In the genomic region with DNA sequence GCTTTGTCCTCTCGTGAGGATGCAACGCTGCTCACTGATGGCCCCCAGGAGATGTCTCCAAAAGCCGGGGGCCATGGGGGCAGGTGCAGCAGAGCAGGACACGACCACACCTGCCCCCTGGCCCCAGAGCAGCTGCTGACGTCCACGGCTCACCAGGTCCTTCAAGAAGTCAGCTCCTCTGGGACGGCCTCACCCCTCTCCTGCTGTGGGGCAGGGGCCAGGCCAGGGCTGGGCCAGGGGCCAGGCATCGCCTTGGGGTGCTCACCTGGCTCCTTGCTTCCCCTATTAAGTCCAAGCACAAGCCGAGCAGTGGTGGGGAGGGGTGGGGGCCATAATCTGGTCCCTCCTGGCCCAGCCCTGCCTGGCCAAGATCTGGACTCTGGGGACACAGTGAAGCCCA, we compare ENCODE assay signal across 12 cellular contexts. TPM values are rescaled to one million over a fixed set of nuclear protein-coding genes. Genes with fewer than 3 reads are reported as not detected.
DNase-seq lines count a peak whose midpoint lies in the region; ATAC-seq and TF ChIP-seq lines count a peak whose summit lies in the region.
"Had no signal": no experiment of that assay in that cellular context is flagged by ENCODE, and none has a peak within 500 bp of the region (broad histone marks: within the 10 kb centered on the region; RNA-seq: fewer than 3 reads in every experiment).

No MANE protein-coding gene starts in this region.

- H3K4me1 Mint-ChIP-seq in CD14-positive monocyte: peaks cover 9% of the 10 kb centered on the region
- peaks cover 51% of the 10 kb centered on the region for H3K4me1 Mint-ChIP-seq in activated CD8-positive, alpha-beta T cell treated with anti-CD3 and anti-CD28 coated beads, Interleukin-2, amount 10 ng/mL, durations not matched to agents 7 days and 5 days (ENCODE audit: low read depth)

- H3K36me3 Mint-ChIP-seq in CD14-positive monocyte: no peaks in the 10 kb centered on the region
- peaks cover 3% of the 10 kb centered on the region for H3K36me3 Mint-ChIP-seq in activated CD8-positive, alpha-beta T cell treated with anti-CD3 and anti-CD28 coated beads, Interleukin-2, amount 10 ng/mL, durations not matched to agents 7 days and 5 days (ENCODE audit: low read depth)

- peaks cover 10 to 22% (median 16%) of the 10 kb centered on the region in 3 donors for H3K27me3 Mint-ChIP-seq in CD14-positive monocyte (ENCODE audit: low read depth in 3 of 3)
- H3K27me3 Mint-ChIP-seq in activated CD8-positive, alpha-beta T cell treated with anti-CD3 and anti-CD28 coated beads, Interleukin-2, amount 10 ng/mL, durations not matched to agents 7 days and 5 days (ENCODE audit: low read depth): peaks cover 6% of the 10 kb centered on the region

- H3K9me3 ChIP-seq in BE2C (no peaks in the 10 kb centered on the region), mucosa of descending colon (no peaks in the 10 kb centered on the region)

- CTCF ChIA-PET in activated CD8-positive, alpha-beta T cell treated with anti-CD3 and anti-CD28 coated beads, Interleukin-2, amount 10 ng/mL, durations not matched to agents 7 days and 5 days (lab: Charles Lee): interaction anchor here (0.9 to 1.3 kb wide), 6 partner anchors 9 to 65 kb away, joined by 3 read pairs; a partner anchor contains a TSS

- H3K36me3 ChIP-seq in BE2C (no peaks in the 10 kb centered on the region), mucosa of descending colon (ENCODE audit: low read depth) (no peaks in the 10 kb centered on the region)
- H3K36me3 ChIP-seq: thoracic aorta had no signal

- POLR2A ChIA-PET in activated CD8-positive, alpha-beta T cell treated with anti-CD3 and anti-CD28 coated beads, Interleukin-2, amount 10 ng/mL, durations not matched to agents 7 days and 5 days (lab: Charles Lee): interaction anchor here (0.6 to 3.4 kb wide), 7 partner anchors 9 to 195 kb away, joined by 3 to 13 read pairs (median 4); a partner anchor contains a TSS

- H3K4me3 Mint-ChIP-seq in CD14-positive monocyte: peak overlapping the region in 1 of 2 donors; percentile 75
- H3K4me3 Mint-ChIP-seq in activated CD8-positive, alpha-beta T cell treated with anti-CD3 and anti-CD28 coated beads, Interleukin-2, amount 10 ng/mL, durations not matched to agents 7 days and 5 days: peak overlapping the region; percentile 38
- H3K4me3 Mint-ChIP-seq: HFFc6 had no signal

- TF ChIP-seq CTCF in BE2C (IDR thresholded peaks at IDR 0.05; ENCODE audit: low read depth, low read length) (no peak), CD14-positive monocyte (IDR thresholded peaks at IDR 0.05) (no peak), mucosa of descending colon (IDR thresholded peaks at IDR 0.05) (no peak)

- DNase-seq in BE2C (peak; percentile 7), CD14-positive monocyte (ENCODE audit: low spot score) (peak; percentile 37), mucosa of descending colon (peak in 2 of 3 donors; percentile 19 to 49), DMS 273 (lab: John Stamatoyannopoulos, UW; ENCODE audit: unreplicated experiment) (no peak), NCI-H748 treated with DMSO at 0.1 percent for 48 hours (lab: John Stamatoyannopoulos, UW) (no peak), NCI-H748 (lab: John Stamatoyannopoulos, UW; ENCODE audit: unreplicated experiment) (no peak)
- no peak for DNase-seq in activated CD8-positive, alpha-beta T cell treated with anti-CD3 and anti-CD28 coated beads, Interleukin-2, amount 10 ng/mL, durations not matched to agents 7 days and 5 days
- DNase-seq: Calu3, HFFc6, NCI-H345 had no signal

- H3K4me1 ChIP-seq in BE2C: peaks cover 21% of the 10 kb centered on the region
- H3K4me1 ChIP-seq in mucosa of descending colon (ENCODE audit: low read depth): no peaks in the 10 kb centered on the region

- no peaks in the 10 kb centered on the region for H3K9me3 Mint-ChIP-seq in CD14-positive monocyte
- peaks cover 3% of the 10 kb centered on the region for H3K9me3 Mint-ChIP-seq in activated CD8-positive, alpha-beta T cell treated with anti-CD3 and anti-CD28 coated beads, Interleukin-2, amount 10 ng/mL, durations not matched to agents 7 days and 5 days (ENCODE audit: insufficient read depth)
- H3K9me3 Mint-ChIP-seq: HFFc6 had no signal

- intact Hi-C loops in CD14-positive monocyte (cut with micrococcal nuclease) (no loop called here), mucosa of descending colon (cut with DNase I, micrococcal nuclease) (no loop called here)

- H3K4me3 ChIP-seq in BE2C (ENCODE audit: low read depth, low read length) (no peak overlapping the region), mucosa of descending colon (no peak overlapping the region)
- H3K4me3 ChIP-seq: thoracic aorta had no signal

- ATAC-seq in activated CD8-positive, alpha-beta T cell treated with anti-CD3 and anti-CD28 coated beads, Interleukin-2, amount 10 ng/mL, durations not matched to agents 7 days and 5 days: peak; percentile 23
- no peak for ATAC-seq in mucosa of descending colon
- no peak for ATAC-seq in HG02798 (IDR thresholded peaks at IDR 0.05; ENCODE audit: poor library complexity, unreplicated experiment)

- H3K27me3 ChIP-seq in BE2C: 0 out of 2 replicates have a peak, but pooled peaks cover 2% of the 10 kb centered on the region

- H3K27ac Mint-ChIP-seq in CD14-positive monocyte: no peak overlapping the region
- peak overlapping the region; percentile 86 for H3K27ac Mint-ChIP-seq in activated CD8-positive, alpha-beta T cell treated with anti-CD3 and anti-CD28 coated beads, Interleukin-2, amount 10 ng/mL, durations not matched to agents 7 days and 5 days
- H3K27ac Mint-ChIP-seq: HFFc6 had no signal

RNA-seq across cellular contexts. Expression of a gene that starts 28.6 kb away (rescaled TPM):
- polyA plus RNA-seq in BE2C (2012; ENCODE audit: insufficient read depth, insufficient read length, low read depth): 37.7 TPM
- 10 to 100 TPM; 24.5 to 35.9 TPM for polyA plus RNA-seq in CD14-positive monocyte
- 1 to 10 TPM; 5.9 to 6.9 TPM for total RNA-seq in activated CD8-positive, alpha-beta T cell treated with anti-CD3 and anti-CD28 coated beads, Interleukin-2, amount 10 ng/mL, durations not matched to agents 7 days and 5 days
- total RNA-seq in mucosa of descending colon: 10 to 100 TPM; 46.6 to 59.6 (median 52.6) TPM

RNA-seq across cellular contexts. Expression of a gene that starts 48.6 kb away (rescaled TPM):
- 9.0 TPM for polyA plus RNA-seq in BE2C (2012; ENCODE audit: insufficient read depth, insufficient read length, low read depth)
- 1 to 10 TPM; 4.4 to 5.0 TPM for polyA plus RNA-seq in CD14-positive monocyte
- total RNA-seq in activated CD8-positive, alpha-beta T cell treated with anti-CD3 and anti-CD28 coated beads, Interleukin-2, amount 10 ng/mL, durations not matched to agents 7 days and 5 days: 10 to 100 TPM; 22.0 to 25.8 TPM
- total RNA-seq in mucosa of descending colon: 10 to 100 TPM in 2 of 3 donors, 1 to 10 TPM in 1; 9.9 to 13.7 (median 11.4) TPM

RNA-seq across cellular contexts. Expression of a gene that starts 48.6 kb away (rescaled TPM):
- polyA plus RNA-seq in BE2C (2012; ENCODE audit: insufficient read depth, insufficient read length, low read depth): 0.93 TPM
- polyA plus RNA-seq in CD14-positive monocyte: under 1 TPM; 0.08 to 0.33 TPM
- total RNA-seq in activated CD8-positive, alpha-beta T cell treated with anti-CD3 and anti-CD28 coated beads, Interleukin-2, amount 10 ng/mL, durations not matched to agents 7 days and 5 days: 1 to 10 TPM; 2.4 to 2.5 TPM
- total RNA-seq in mucosa of descending colon: 1 to 10 TPM; 1.4 to 4.6 (median 1.4) TPM

Comparison
In these comparisons a context has a peak if more than half of its experiments do, and no peak if none do; other contexts are left out.
1. DNase-seq: peak in BE2C (single experiment), CD14-positive monocyte (single experiment) and mucosa of descending colon (2 of 3); none in activated CD8-positive, alpha-beta T cell treated with anti-CD3 and anti-CD28 coated beads, Interleukin-2, amount 10 ng/mL, durations not matched to agents 7 days and 5 days (single experiment), DMS 273 (single experiment), NCI-H748 treated with DMSO at 0.1 percent for 48 hours (single experiment) and NCI-H748 (single experiment).
2. RNA of a gene that starts 28.6 kb away (total RNA-seq): 46.6 to 59.6 TPM in mucosa of descending colon; 5.9 to 6.9 TPM in activated CD8-positive, alpha-beta T cell treated with anti-CD3 and anti-CD28 coated beads, Interleukin-2, amount 10 ng/mL, durations not matched to agents 7 days and 5 days; every median in the first group is over 4 times any median in the second.